10 cellular contexts compared by ENCODE assay signal in genomic region chr19:35357867-35358573, GRCh38. TPM values are rescaled to one million over a fixed set of nuclear protein-coding genes. Genes with fewer than 3 reads are reported as not detected.
DNase-seq lines count a peak whose midpoint lies in the region; ATAC-seq and TF ChIP-seq lines count a peak whose summit lies in the region.
"Had no signal": no experiment of that assay in that cellular context is flagged by ENCODE, and none has a peak within 500 bp of the region (broad histone marks: within the 10 kb centered on the region; RNA-seq: fewer than 3 reads in every experiment).

A gene with protein sequence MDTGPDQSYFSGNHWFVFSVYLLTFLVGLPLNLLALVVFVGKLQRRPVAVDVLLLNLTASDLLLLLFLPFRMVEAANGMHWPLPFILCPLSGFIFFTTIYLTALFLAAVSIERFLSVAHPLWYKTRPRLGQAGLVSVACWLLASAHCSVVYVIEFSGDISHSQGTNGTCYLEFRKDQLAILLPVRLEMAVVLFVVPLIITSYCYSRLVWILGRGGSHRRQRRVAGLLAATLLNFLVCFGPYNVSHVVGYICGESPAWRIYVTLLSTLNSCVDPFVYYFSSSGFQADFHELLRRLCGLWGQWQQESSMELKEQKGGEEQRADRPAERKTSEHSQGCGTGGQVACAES (plus strand): TSS chr19:35358460. CDS start chr19:35358891, 431 bp downstream.

- no peaks in the 10 kb centered on the region for H3K36me3 Mint-ChIP-seq in nephron (ENCODE audit: low read depth)

- no peak for TF ChIP-seq CTCF in nephron (IDR thresholded peaks at IDR 0.05; ENCODE audit: unreplicated experiment in 3 of 3)
- TF ChIP-seq CTCF in coronary artery (IDR thresholded peaks at IDR 0.05): no peak
- TF ChIP-seq CTCF in vagina (IDR thresholded peaks at IDR 0.05): no peak

- H3K27me3 Mint-ChIP-seq in nephron (ENCODE audit: low read depth): peaks cover 8% of the 10 kb centered on the region

- no peak within 1 kb of the TSS for H3K4me3 Mint-ChIP-seq in nephron

- DNase-seq in D341Med (ENCODE audit: low spot score) (peak; percentile 70), NCI-H524 treated with DMSO at 0.1 percent for 48 hours (lab: John Stamatoyannopoulos, UW) (peak; percentile 26), fibroblast of gingiva (ENCODE audit: low read depth) (peak; percentile 15), coronary artery (ENCODE audit: low spot score) (no peak), NCI-H2029 treated with DMSO at 0.1 percent for 48 hours (lab: John Stamatoyannopoulos, UW) (no peak), vagina (ENCODE audit: extremely low spot score in 2 of 2) (no peak)

- intact Hi-C loops in vagina (cut with DNase I): loop anchor here (10.0 kb wide), 1 partner anchor 137 kb away; the partner anchor contains the start of gene KRTDAP

- H3K27ac ChIP-seq in coronary artery (no peak within 1 kb of the TSS), vagina (no peak within 1 kb of the TSS)

- H3K4me1 Mint-ChIP-seq in nephron: peaks cover 6% of the 10 kb centered on the region

- H3K9me3 ChIP-seq in vagina: no peaks in the 10 kb centered on the region
- H3K9me3 ChIP-seq: HAP-1 had no signal

- TF ChIP-seq POLR2A in vagina (IDR thresholded peaks at IDR 0.05): no peak

- peak within 1 kb of the TSS in 2 of 3 experiments; percentile 7 to 56 for H3K27ac Mint-ChIP-seq in nephron

- H3K4me3 ChIP-seq in coronary artery (no peak within 1 kb of the TSS), vagina (no peak within 1 kb of the TSS)
- H3K4me3 ChIP-seq: HAP-1 had no signal

- peaks cover 5% of the 10 kb centered on the region for H3K4me1 ChIP-seq in vagina
- H3K4me1 ChIP-seq: HAP-1 had no signal

- H3K27me3 ChIP-seq in vagina: no peaks in the 10 kb centered on the region

- H3K36me3 ChIP-seq in vagina: no peaks in the 10 kb centered on the region
- H3K36me3 ChIP-seq: HAP-1 had no signal

- H3K9me3 Mint-ChIP-seq in nephron: no peaks in the 10 kb centered on the region

- no peak for ATAC-seq in GM21360 (IDR thresholded peaks at IDR 0.05; ENCODE audit: unreplicated experiment)

RNA-seq across cellular contexts. Expression of the gene that starts here (rescaled TPM):
- total RNA-seq in vagina: not detected
- total RNA-seq: LHCN-M2 had no signal

Comparison
In these comparisons a context has a peak if more than half of its experiments do, and no peak if none do; other contexts are left out.
1. DNase-seq: peak in D341Med (single experiment), NCI-H524 treated with DMSO at 0.1 percent for 48 hours (single experiment) and fibroblast of gingiva (single experiment); none in coronary artery (single experiment), NCI-H2029 treated with DMSO at 0.1 percent for 48 hours (single experiment) and vagina (0 of 2).